ENCODE assay signal across 8 cellular contexts in the genomic region with DNA sequence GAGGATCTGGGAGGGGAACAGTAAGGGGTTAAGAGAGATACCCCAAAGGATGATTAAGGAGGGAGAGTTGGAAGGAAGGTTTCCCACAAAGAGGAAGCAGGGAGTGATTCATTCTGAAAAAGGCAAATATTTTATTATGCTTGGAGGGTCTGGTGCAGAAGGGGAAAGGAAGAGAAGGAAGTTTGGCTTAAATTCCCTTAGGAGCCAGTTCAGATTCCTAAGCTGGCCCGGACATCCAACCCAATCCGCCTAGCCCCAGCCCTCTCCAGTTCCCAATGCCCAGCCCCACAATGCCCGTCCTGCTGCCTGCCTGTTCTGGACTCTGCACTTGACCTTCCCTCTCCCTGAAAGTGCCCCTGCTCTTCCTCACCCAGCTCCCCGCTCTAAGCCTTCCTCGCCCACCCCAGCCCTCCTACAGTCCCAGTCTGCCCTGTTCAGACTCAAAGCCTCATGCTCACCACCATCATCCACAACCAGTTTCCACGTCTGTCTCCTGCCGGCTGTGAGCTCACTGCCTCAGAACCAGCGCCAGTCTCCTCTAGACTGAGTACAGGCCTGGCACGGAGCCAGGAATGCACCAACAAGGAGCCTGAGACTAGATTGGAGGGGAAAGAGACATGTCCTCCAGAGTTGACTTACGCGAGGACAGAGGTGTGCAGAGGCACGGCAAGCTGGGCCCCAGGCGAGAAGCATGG. TPM values are rescaled to one million over a fixed set of nuclear protein-coding genes. Genes with fewer than 3 reads are reported as not detected.
A peak's percentile ranks its signal among the peaks of the same experiment; 100 is the strongest.
DNase-seq lines count a peak whose midpoint lies in the region; ATAC-seq and TF ChIP-seq lines count a peak whose summit lies in the region.

No MANE protein-coding gene starts in this region.

- peak in 1 of 4 donors; percentile 20 for TF ChIP-seq POLR2A in upper lobe of left lung (IDR thresholded peaks at IDR 0.05)

- H3K36me3 ChIP-seq in upper lobe of left lung, result peaks cover 0 to 10% (median 6%) of the 10 kb centered on the region in 4 donors

- peak overlapping the region; percentile 24 for H3K27ac Mint-ChIP-seq in activated CD8-positive, alpha-beta memory T cell treated with anti-CD3 and anti-CD28 coated beads, Interleukin-2, amount 10 ng/mL, durations not matched to agents 7 days and 5 days
- no peak overlapping the region for H3K27ac Mint-ChIP-seq in glutamatergic neuron (ENCODE audit: unreplicated experiment)

- no peaks in the 10 kb centered on the region for H3K27me3 ChIP-seq in upper lobe of left lung

- H3K27me3 Mint-ChIP-seq in activated CD8-positive, alpha-beta memory T cell treated with anti-CD3 and anti-CD28 coated beads, Interleukin-2, amount 10 ng/mL, durations not matched to agents 7 days and 5 days, result no peaks in the 10 kb centered on the region
- peaks cover 14% of the 10 kb centered on the region for H3K27me3 Mint-ChIP-seq in glutamatergic neuron (ENCODE audit: unreplicated experiment)

- no peaks in the 10 kb centered on the region for H3K9me3 Mint-ChIP-seq in activated CD8-positive, alpha-beta memory T cell treated with anti-CD3 and anti-CD28 coated beads, Interleukin-2, amount 10 ng/mL, durations not matched to agents 7 days and 5 days (ENCODE audit: low read depth)
- peaks cover 5% of the 10 kb centered on the region for H3K9me3 Mint-ChIP-seq in glutamatergic neuron (ENCODE audit: unreplicated experiment)

- no peak overlapping the region for H3K4me3 ChIP-seq in upper lobe of left lung

- TF ChIP-seq EP300 in upper lobe of left lung (IDR thresholded peaks at IDR 0.05), result no peak

- H3K9me3 ChIP-seq in upper lobe of left lung, result no peaks in the 10 kb centered on the region

- 45 to 54% methylated on average over 13 of the region's 13 CpGs for WGBS in upper lobe of left lung, 2 donors

- H3K4me1 Mint-ChIP-seq in activated CD8-positive, alpha-beta memory T cell treated with anti-CD3 and anti-CD28 coated beads, Interleukin-2, amount 10 ng/mL, durations not matched to agents 7 days and 5 days, result peaks cover 55% of the 10 kb centered on the region
- H3K4me1 Mint-ChIP-seq in glutamatergic neuron (ENCODE audit: low read depth, unreplicated experiment), result peaks cover 1% of the 10 kb centered on the region

- CTCF ChIA-PET in activated CD8-positive, alpha-beta memory T cell treated with anti-CD3 and anti-CD28 coated beads, Interleukin-2, amount 10 ng/mL, durations not matched to agents 7 days and 5 days (lab: Charles Lee), result interaction anchor here (1.4 to 5.6 kb wide), 3 partner anchors 15 to 19 kb away, joined by 3 to 43 read pairs (median 21); partner anchors contain the start of gene CAPN2

- no peak for TF ChIP-seq CTCF in upper lobe of left lung (IDR thresholded peaks at IDR 0.05)
- TF ChIP-seq CTCF in glutamatergic neuron (IDR thresholded peaks at IDR 0.05; ENCODE audit: partially characterized antibody, unreplicated experiment), result no peak

- H3K27ac ChIP-seq in upper lobe of left lung, result peak overlapping the region; percentile 71 to 88 (median 82)

- DNase-seq in activated CD8-positive, alpha-beta memory T cell treated with anti-CD3 and anti-CD28 coated beads, Interleukin-2, amount 10 ng/mL, durations not matched to agents 7 days and 5 days, result no peak
- DNase-seq in activated CD8-positive, alpha-beta memory T cell treated with anti-CD3 and anti-CD28 coated beads for 24 hours, result no peak
- DNase-seq in cerebellum (ENCODE audit: low spot score) (peak; percentile 76), lung microvascular endothelial cell (ENCODE audit: low read depth in 2 of 2) (peak; percentile 42 to 91), upper lobe of left lung (peak in 1 of 2 donors; percentile 79), glutamatergic neuron (no peak)
- DNase-seq in central memory CD4-positive, alpha-beta T cell, result no peak

- H3K36me3 Mint-ChIP-seq in activated CD8-positive, alpha-beta memory T cell treated with anti-CD3 and anti-CD28 coated beads, Interleukin-2, amount 10 ng/mL, durations not matched to agents 7 days and 5 days, result peaks cover 48% of the 10 kb centered on the region
- H3K36me3 Mint-ChIP-seq in glutamatergic neuron (ENCODE audit: unreplicated experiment), result no peaks in the 10 kb centered on the region

- no peak overlapping the region for H3K4me3 Mint-ChIP-seq in activated CD8-positive, alpha-beta memory T cell treated with anti-CD3 and anti-CD28 coated beads, Interleukin-2, amount 10 ng/mL, durations not matched to agents 7 days and 5 days
- H3K4me3 Mint-ChIP-seq in glutamatergic neuron (ENCODE audit: unreplicated experiment), result no peak overlapping the region

- peaks cover 62 to 78% (median 73%) of the 10 kb centered on the region in 4 donors for H3K4me1 ChIP-seq in upper lobe of left lung

- no peak for ATAC-seq in activated CD8-positive, alpha-beta memory T cell treated with anti-CD3 and anti-CD28 coated beads, Interleukin-2, amount 10 ng/mL, durations not matched to agents 7 days and 5 days
- ATAC-seq in upper lobe of left lung (ENCODE audit: low FRiP score in 2 of 2) (peak; percentile 27 to 43), HG02798 (IDR thresholded peaks at IDR 0.05; ENCODE audit: poor library complexity, unreplicated experiment) (no peak)

RNA-seq across cellular contexts. Expression of gene CAPN2, which starts 18.9 kb away (rescaled TPM):
- 100 to 1,000 TPM; 183 to 255 TPM for total RNA-seq in activated CD8-positive, alpha-beta memory T cell treated with anti-CD3 and anti-CD28 coated beads, Interleukin-2, amount 10 ng/mL, durations not matched to agents 7 days and 5 days
- total RNA-seq in cerebellum (61.2 TPM), lung microvascular endothelial cell (138 and 217 TPM in 2 replicates), upper lobe of left lung (1,000 to 10,000 TPM in 1 of 6 donors, 100 to 1,000 TPM in 5; 271 to 1,436 (median 427) TPM), glutamatergic neuron (ENCODE audit: unreplicated experiment) (25.6 TPM)

Comparison
In these comparisons a context has a peak if more than half of its experiments do, and no peak if none do; other contexts are left out.
1. ATAC-seq: peak in upper lobe of left lung (2 of 2); none in activated CD8-positive, alpha-beta memory T cell treated with anti-CD3 and anti-CD28 coated beads, Interleukin-2, amount 10 ng/mL, durations not matched to agents 7 days and 5 days (single experiment) and HG02798 (single experiment).
2. DNase-seq: peak in cerebellum (single experiment) and lung microvascular endothelial cell (2 of 2); none in activated CD8-positive, alpha-beta memory T cell treated with anti-CD3 and anti-CD28 coated beads, Interleukin-2, amount 10 ng/mL, durations not matched to agents 7 days and 5 days (single experiment), activated CD8-positive, alpha-beta memory T cell treated with anti-CD3 and anti-CD28 coated beads for 24 hours (single experiment), glutamatergic neuron (single experiment) and central memory CD4-positive, alpha-beta T cell (single experiment).